ENCODE assay signal across 12 cellular contexts in the genomic region with DNA sequence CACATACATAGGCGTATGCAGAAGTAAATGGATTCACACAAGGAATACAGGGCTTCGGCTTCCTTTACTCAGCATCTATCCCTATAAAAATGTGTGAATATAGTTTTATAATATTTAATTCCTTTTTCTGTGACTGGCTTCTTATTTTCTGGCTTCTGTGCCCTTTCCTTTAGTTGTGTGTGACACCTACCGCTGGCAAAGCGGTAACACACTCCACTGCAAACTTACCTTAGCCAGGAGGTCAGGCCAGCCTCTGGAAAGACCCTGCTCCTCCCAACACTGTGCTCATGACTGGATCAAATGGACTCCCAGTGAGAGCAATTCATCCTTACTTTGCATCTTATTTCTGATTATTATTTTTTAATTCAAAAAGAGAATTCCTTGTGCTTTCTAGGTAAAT.
DNase-seq lines count a peak whose midpoint lies in the region; TF ChIP-seq lines count a peak whose summit lies in the region.
"Had no signal": no experiment of that assay in that cellular context is flagged by ENCODE, and none has a peak within 500 bp of the region (broad histone marks: within the 10 kb centered on the region; RNA-seq: fewer than 3 reads in every experiment).

No MANE protein-coding gene starts in this region.

- H3K36me3 Mint-ChIP-seq in type B pancreatic cell, result no peaks in the 10 kb centered on the region

- H3K4me3 ChIP-seq in LNCaP clone FGC (ENCODE audit: low read depth, low read length) (no peak overlapping the region), epithelial cell of proximal tubule (ENCODE audit: low read depth, low read length) (no peak overlapping the region), mesendoderm (ENCODE audit: low read length) (no peak overlapping the region)
- H3K4me3 ChIP-seq: pancreas had no signal

- no peak overlapping the region for H3K56ac ChIP-seq in mesendoderm (ENCODE audit: low read length)

- H3K9me3 Mint-ChIP-seq in type B pancreatic cell, result no peaks in the 10 kb centered on the region

- no peak overlapping the region for H3K23ac ChIP-seq in mesendoderm (ENCODE audit: low read length)

- no peak overlapping the region for H4K5ac ChIP-seq in mesendoderm (ENCODE audit: low read length)

- H3K79me1 ChIP-seq in mesendoderm (ENCODE audit: low read length), result no peaks in the 10 kb centered on the region

- no peak overlapping the region for H3K4me2 ChIP-seq in mesendoderm (ENCODE audit: low read length)

- H3K27ac ChIP-seq in mesendoderm (ENCODE audit: low read depth, low read length), result no peak overlapping the region
- H3K27ac ChIP-seq: pancreas had no signal

- H4K8ac ChIP-seq in mesendoderm (ENCODE audit: low read depth, low read length), result no peak overlapping the region

- H3K9ac ChIP-seq in mesendoderm (ENCODE audit: low read length), result no peak overlapping the region

- no peak for DNase-seq in LNCaP clone FGC (ENCODE audit: low read depth)
- no peak for DNase-seq in epithelial cell of proximal tubule (ENCODE audit: low read depth)
- DNase-seq in mesendoderm, result peak; percentile 23
- DNase-seq in type B pancreatic cell (ENCODE audit: extremely low spot score, unreplicated experiment), result no peak
- no peak for DNase-seq in NOMO-1 treated with DMSO at 0.1 percent for 48 hours (lab: John Stamatoyannopoulos, UW; ENCODE audit: unreplicated experiment)
- no peak for DNase-seq in DMS153 treated with DMSO at 0.1 percent for 48 hours (lab: John Stamatoyannopoulos, UW; ENCODE audit: unreplicated experiment)
- DNase-seq in GM03348 (ENCODE audit: low spot score), result no peak
- DNase-seq: activated CD4-positive, alpha-beta T cell treated with anti-CD3 and anti-CD28 coated beads for 48 hours; MV-4-11; NCI-H82; pancreas; SW 1271 had no signal

- no peak overlapping the region for H3K18ac ChIP-seq in mesendoderm (ENCODE audit: low read length)

- no peak overlapping the region for H3K4me3 Mint-ChIP-seq in type B pancreatic cell

- H3K4me1 ChIP-seq in mesendoderm (ENCODE audit: control insufficient read depth, low read depth, low read length), result peaks cover 10% of the 10 kb centered on the region
- H3K4me1 ChIP-seq: pancreas had no signal

- no peak overlapping the region for H3K27ac Mint-ChIP-seq in type B pancreatic cell

- WGBS in mesendoderm (ENCODE audit: extremely low coverage, insufficient coverage, low lambda C conversion rate), result no CpG with 5 or more reads among the region's 4 CpGs

- no peak overlapping the region for H2BK5ac ChIP-seq in mesendoderm (ENCODE audit: low read length)

- no peaks in the 10 kb centered on the region for H3K27me3 ChIP-seq in mesendoderm (ENCODE audit: insufficient read depth, low read length, poor library complexity)
- H3K27me3 ChIP-seq: pancreas had no signal

- H3K27me3 Mint-ChIP-seq in type B pancreatic cell, result no peaks in the 10 kb centered on the region

- H3K4me1 Mint-ChIP-seq in type B pancreatic cell (ENCODE audit: unreplicated experiment), result peaks cover 14% of the 10 kb centered on the region

- no peak overlapping the region for H3K4ac ChIP-seq in mesendoderm (ENCODE audit: low read depth, low read length)

- TF ChIP-seq CTCF in LNCaP clone FGC (IDR thresholded peaks at IDR 0.05; ENCODE audit: control insufficient read depth, extremely low read depth, insufficient read depth), result peak; percentile 49
- peak; percentile 43 for TF ChIP-seq CTCF in epithelial cell of proximal tubule (conservative IDR thresholded peaks at IDR 0.05; ENCODE audit: low read depth, low read length)
- TF ChIP-seq CTCF in type B pancreatic cell (conservative IDR thresholded peaks at IDR 0.05), result peak; percentile 38

- no peak overlapping the region for H2BK120ac ChIP-seq in mesendoderm (ENCODE audit: low read depth, low read length)

- no peak overlapping the region for H2BK15ac ChIP-seq in mesendoderm (replicated peaks; ENCODE audit: low read depth)

- H2AK5ac ChIP-seq in mesendoderm (ENCODE audit: low read length), result no peak overlapping the region

- no peaks in the 10 kb centered on the region for H3K79me2 ChIP-seq in mesendoderm (ENCODE audit: control insufficient read depth, insufficient read depth, low read length)

- H3K36me3 ChIP-seq in mesendoderm (ENCODE audit: control insufficient read depth, insufficient read depth, low read length), result peaks cover 3% of the 10 kb centered on the region
- H3K36me3 ChIP-seq: pancreas had no signal
